In genomic region chr1:202154766-202155477, GRCh38 we compare ENCODE assay signal across 8 cellular contexts. TPM values are rescaled to one million over a fixed set of nuclear protein-coding genes. Genes with fewer than 3 reads are reported as not detected.
DNase-seq lines count a peak whose midpoint lies in the region; ATAC-seq and TF ChIP-seq lines count a peak whose summit lies in the region.

No MANE protein-coding gene starts in this region.

- H3K27me3 Mint-ChIP-seq in activated CD8-positive, alpha-beta T cell treated with anti-CD3 and anti-CD28 coated beads, Interleukin-2, amount 10 ng/mL, durations not matched to agents 7 days and 5 days (ENCODE audit: low read depth) = no peaks in the 10 kb centered on the region
- peaks cover 3% of the 10 kb centered on the region for H3K27me3 Mint-ChIP-seq in osteocyte (ENCODE audit: unreplicated experiment)

- H3K4me1 Mint-ChIP-seq in activated CD8-positive, alpha-beta T cell treated with anti-CD3 and anti-CD28 coated beads, Interleukin-2, amount 10 ng/mL, durations not matched to agents 7 days and 5 days (ENCODE audit: low read depth) = peaks cover 55% of the 10 kb centered on the region
- peaks cover 7% of the 10 kb centered on the region for H3K4me1 Mint-ChIP-seq in osteocyte (ENCODE audit: unreplicated experiment)

- ATAC-seq in activated CD8-positive, alpha-beta T cell treated with anti-CD3 and anti-CD28 coated beads, Interleukin-2, amount 10 ng/mL, durations not matched to agents 7 days and 5 days = peak; percentile 54

- no peaks in the 10 kb centered on the region for H3K9me3 Mint-ChIP-seq in activated CD8-positive, alpha-beta T cell treated with anti-CD3 and anti-CD28 coated beads, Interleukin-2, amount 10 ng/mL, durations not matched to agents 7 days and 5 days (ENCODE audit: insufficient read depth)
- no peaks in the 10 kb centered on the region for H3K9me3 Mint-ChIP-seq in osteocyte (ENCODE audit: unreplicated experiment)

- DNase-seq in AG08396 (ENCODE audit: low spot score) = peak; percentile 60
- peak; percentile 58 for DNase-seq in NCI-H2196 (lab: John Stamatoyannopoulos, UW; ENCODE audit: unreplicated experiment)
- peak; percentile 74 for DNase-seq in activated CD8-positive, alpha-beta T cell treated with anti-CD3 and anti-CD28 coated beads, Interleukin-2, amount 10 ng/mL, durations not matched to agents 7 days and 5 days
- peak; percentile 80 for DNase-seq in fibroblast of villous mesenchyme (ENCODE audit: low read depth)
- no peak for DNase-seq in osteocyte (ENCODE audit: extremely low spot score, unreplicated experiment)
- DNase-seq in NCI-H1048 (lab: John Stamatoyannopoulos, UW) = no peak
- no peak for DNase-seq in SW 1271 (lab: John Stamatoyannopoulos, UW)

- H3K4me3 ChIP-seq in fibroblast of villous mesenchyme (ENCODE audit: low read depth, low read length) = no peak overlapping the region

- CTCF ChIA-PET in activated CD8-positive, alpha-beta T cell treated with anti-CD3 and anti-CD28 coated beads, Interleukin-2, amount 10 ng/mL, durations not matched to agents 7 days and 5 days (lab: Charles Lee) = interaction anchor here (0.7 to 3.4 kb wide), 20 partner anchors 8 to 259 kb away, joined by 3 to 31 read pairs (median 10); partner anchors contain the start of genes ARL8A, LGR6 and UBE2T

- POLR2A ChIA-PET in activated CD8-positive, alpha-beta T cell treated with anti-CD3 and anti-CD28 coated beads, Interleukin-2, amount 10 ng/mL, durations not matched to agents 7 days and 5 days (lab: Charles Lee) = interaction anchor here (1.1 to 11.3 kb wide), 5 partner anchors 8 to 187 kb away, joined by 3 to 103 read pairs (median 5); partner anchors contain the start of genes ARL8A and UBE2T

- H3K27ac Mint-ChIP-seq in activated CD8-positive, alpha-beta T cell treated with anti-CD3 and anti-CD28 coated beads, Interleukin-2, amount 10 ng/mL, durations not matched to agents 7 days and 5 days = peak overlapping the region; percentile 53
- peak overlapping the region; percentile 31 for H3K27ac Mint-ChIP-seq in osteocyte (ENCODE audit: unreplicated experiment)

- H3K36me3 Mint-ChIP-seq in activated CD8-positive, alpha-beta T cell treated with anti-CD3 and anti-CD28 coated beads, Interleukin-2, amount 10 ng/mL, durations not matched to agents 7 days and 5 days (ENCODE audit: low read depth) = peaks cover 78% of the 10 kb centered on the region
- no peaks in the 10 kb centered on the region for H3K36me3 Mint-ChIP-seq in osteocyte (ENCODE audit: unreplicated experiment)

- peak; percentile 54 for TF ChIP-seq CTCF in GM12874 (IDR thresholded peaks at IDR 0.05; ENCODE audit: insufficient read depth, low read depth, low read length)
- peak; percentile 63 for TF ChIP-seq CTCF in fibroblast of villous mesenchyme (IDR thresholded peaks at IDR 0.05; ENCODE audit: insufficient read depth, low read depth, low read length)
- TF ChIP-seq CTCF in osteocyte (IDR thresholded peaks at IDR 0.05) = peak; percentile 51

- H3K4me3 Mint-ChIP-seq in activated CD8-positive, alpha-beta T cell treated with anti-CD3 and anti-CD28 coated beads, Interleukin-2, amount 10 ng/mL, durations not matched to agents 7 days and 5 days = peak overlapping the region; percentile 3
- H3K4me3 Mint-ChIP-seq in osteocyte (ENCODE audit: unreplicated experiment) = no peak overlapping the region

RNA-seq across cellular contexts. Expression of gene PTPN7, which starts 5.5 kb away (rescaled TPM):
- 100 to 1,000 TPM; 242 to 255 TPM for total RNA-seq in activated CD8-positive, alpha-beta T cell treated with anti-CD3 and anti-CD28 coated beads, Interleukin-2, amount 10 ng/mL, durations not matched to agents 7 days and 5 days
- total RNA-seq in fibroblast of villous mesenchyme (not detected in 2 replicates), osteocyte (not detected in 2 replicates)

RNA-seq across cellular contexts. Expression of gene ARL8A, which starts 10.4 kb away (rescaled TPM):
- 10 to 100 TPM; 39.7 to 42.0 TPM for total RNA-seq in activated CD8-positive, alpha-beta T cell treated with anti-CD3 and anti-CD28 coated beads, Interleukin-2, amount 10 ng/mL, durations not matched to agents 7 days and 5 days
- total RNA-seq in fibroblast of villous mesenchyme = 18.7 and 28.5 TPM in 2 replicates
- 75.8 and 86.4 TPM in 2 replicates for total RNA-seq in osteocyte

RNA-seq across cellular contexts. Expression of gene GPR37L1, which starts 32.2 kb away (rescaled TPM):
- not detected for total RNA-seq in activated CD8-positive, alpha-beta T cell treated with anti-CD3 and anti-CD28 coated beads, Interleukin-2, amount 10 ng/mL, durations not matched to agents 7 days and 5 days
- total RNA-seq in fibroblast of villous mesenchyme (under 0.01 TPM in 1 of 2 replicates, not detected in the other), osteocyte (not detected in 2 replicates)

RNA-seq across cellular contexts. Expression of gene LGR6, which starts 38.7 kb away (rescaled TPM):
- total RNA-seq in activated CD8-positive, alpha-beta T cell treated with anti-CD3 and anti-CD28 coated beads, Interleukin-2, amount 10 ng/mL, durations not matched to agents 7 days and 5 days = under 1 TPM in 1 of 2 experiments, not detected in 1; 0.08 TPM
- total RNA-seq in fibroblast of villous mesenchyme (not detected in 2 replicates), osteocyte (9.4 and 9.9 TPM in 2 replicates)

Comparison
In these comparisons a context has a peak if more than half of its experiments do, and no peak if none do; other contexts are left out.
1. DNase-seq: peak in AG08396 (single experiment), NCI-H2196 (single experiment), activated CD8-positive, alpha-beta T cell treated with anti-CD3 and anti-CD28 coated beads, Interleukin-2, amount 10 ng/mL, durations not matched to agents 7 days and 5 days (single experiment) and fibroblast of villous mesenchyme (single experiment); none in osteocyte (single experiment), NCI-H1048 (single experiment) and SW 1271 (0 of 2).
2. RNA of gene PTPN7, which starts 5.5 kb away (total RNA-seq): 242 to 255 TPM in activated CD8-positive, alpha-beta T cell treated with anti-CD3 and anti-CD28 coated beads, Interleukin-2, amount 10 ng/mL, durations not matched to agents 7 days and 5 days; not detected in fibroblast of villous mesenchyme and not detected in osteocyte; every median in the first group is over 100 times any median in the second.
3. Peak in every context shown above with its lines, with median percentiles within 50 percentile points of each other: CTCF ChIP-seq.